In genomic region chr6:139940741-139941712, GRCh38 we compare ENCODE assay signal across 9 cellular contexts.
A peak's percentile ranks its signal among the peaks of the same experiment; 100 is the strongest.
DNase-seq lines count a peak whose midpoint lies in the region; ATAC-seq and TF ChIP-seq lines count a peak whose summit lies in the region.
"Had no signal": no experiment of that assay in that cellular context is flagged by ENCODE, and none has a peak within 500 bp of the region (broad histone marks: within the 10 kb centered on the region; RNA-seq: fewer than 3 reads in every experiment).

No MANE protein-coding gene starts in this region.

- H3K4me3 ChIP-seq in neuron (ENCODE audit: low read length) (no peak overlapping the region), foreskin fibroblast (ENCODE audit: low read depth in 1 of 2, low read length in 2 of 2) (no peak overlapping the region)

- ATAC-seq in GM19372 (IDR thresholded peaks at IDR 0.05; ENCODE audit: low read depth, unreplicated experiment) (peak; percentile 96), HG03039 (IDR thresholded peaks at IDR 0.05; ENCODE audit: unreplicated experiment) (peak; percentile 95)

- no peak for TF ChIP-seq CTCF in foreskin fibroblast (IDR thresholded peaks at IDR 0.05; ENCODE audit: low read depth, low read length)

- no peaks in the 10 kb centered on the region for H3K36me3 ChIP-seq in neuron (ENCODE audit: insufficient read depth, low read length)

- H3K27me3 ChIP-seq in neuron (ENCODE audit: insufficient read depth, low read length), result no peaks in the 10 kb centered on the region

- H3K4me1 ChIP-seq in neuron (ENCODE audit: insufficient read depth, low read length), result peaks cover 44% of the 10 kb centered on the region

- H2AFZ ChIP-seq in neuron (ENCODE audit: low read depth, low read length), result peak overlapping the region; percentile 3

- H3K9me3 ChIP-seq in neuron (ENCODE audit: low read length), result no peaks in the 10 kb centered on the region

- DNase-seq in RPMI8226, result peak; percentile 9
- DNase-seq in foreskin fibroblast, result no peak
- no peak for DNase-seq in NCI-H2171 treated with DMSO at 0.1 percent for 48 hours (lab: John Stamatoyannopoulos, UW)
- DNase-seq in ecto neural progenitor cell (ENCODE audit: low spot score), result no peak
- no peak for DNase-seq in retina
- DNase-seq: glutamatergic neuron had no signal
